Comparison of ENCODE assay signal across 1 cellular context in genomic region chr1:183945432-183946308, GRCh38.
TF ChIP-seq lines count a peak whose summit lies in the region.

No MANE protein-coding gene starts in this region.

TF ChIP-seq in K562, 482 proteins besides CTCF, POLR2A, EP300 and RAD21 (continued from another document and continues in another):
- TF ChIP-seq ZNF280A (IDR thresholded peaks at IDR 0.05; ENCODE audit: low read depth, partially characterized antibody) (no peak), TBP (optimal IDR thresholded peaks at IDR 0.05; ENCODE audit: low read depth, low read length) (no peak), ZNF165 (CRISPR knock-in tag; IDR thresholded peaks at IDR 0.05; ENCODE audit: borderline replicate concordance) (no peak), ZNF124 (CRISPR knock-in tag; IDR thresholded peaks at IDR 0.05) (no peak), ZNF639 (CRISPR knock-in tag; conservative IDR thresholded peaks at IDR 0.05 in 1 of 2, IDR thresholded peaks at IDR 0.05 in 1 of 2) (no peak), ZNF609 (CRISPR knock-in tag; IDR thresholded peaks at IDR 0.05; ENCODE audit: borderline replicate concordance) (no peak), SMAD2 (IDR thresholded peaks at IDR 0.05; ENCODE audit: low read depth, low read length) (no peak), KLF6 (CRISPR knock-in tag; IDR thresholded peaks at IDR 0.05; ENCODE audit: borderline replicate concordance) (no peak), GTF2B (IDR thresholded peaks at IDR 0.05; ENCODE audit: extremely low read depth, insufficient read length) (no peak), CHAMP1 (IDR thresholded peaks at IDR 0.05) (no peak), MEIS2 (IDR thresholded peaks at IDR 0.05; ENCODE audit: partially characterized antibody) (peak; percentile 51), TFAP4 (CRISPR knock-in tag; IDR thresholded peaks at IDR 0.05; ENCODE audit: borderline replicate concordance) (peak; percentile 39; the same call in 1 of the 2 replicates), HOMEZ (CRISPR knock-in tag; IDR thresholded peaks at IDR 0.05) (no peak), XRCC5 (IDR thresholded peaks at IDR 0.05; ENCODE audit: low read depth, low read length) (no peak), EWSR1 (IDR thresholded peaks at IDR 0.05; ENCODE audit: borderline replicate concordance, low read depth, partially characterized antibody) (no peak), THRAP3 (IDR thresholded peaks at IDR 0.05; ENCODE audit: borderline replicate concordance) (no peak), DACH1 (IDR thresholded peaks at IDR 0.05; ENCODE audit: partially characterized antibody) (peak; percentile 68), RREB1 (CRISPR knock-in tag; IDR thresholded peaks at IDR 0.05) (no peak), MYC (IDR thresholded peaks at IDR 0.05; ENCODE audit: low read depth, low read length) (no peak), MYC (CRISPR knock-in tag; IDR thresholded peaks at IDR 0.05; ENCODE audit: borderline replicate concordance, low read depth) (no peak), NCOA6 (IDR thresholded peaks at IDR 0.05) (no peak), ARID1B (IDR thresholded peaks at IDR 0.05) (no peak), HBP1 (CRISPR knock-in tag; IDR thresholded peaks at IDR 0.05) (no peak), ZNF175 (CRISPR knock-in tag; IDR thresholded peaks at IDR 0.05; ENCODE audit: low read depth) (no peak), ZKSCAN1 (IDR thresholded peaks at IDR 0.05; ENCODE audit: low read depth, low read length) (no peak), HDAC3 (IDR thresholded peaks at IDR 0.05; ENCODE audit: borderline replicate concordance, partially characterized antibody) (no peak), GTF2A2 (tag; IDR thresholded peaks at IDR 0.05) (no peak), BRD4 (IDR thresholded peaks at IDR 0.05) (no peak), BHLHE40 (IDR thresholded peaks at IDR 0.05; ENCODE audit: low read length) (no peak), CEBPB (tag; IDR thresholded peaks at IDR 0.05) (no peak), ZNF444 (CRISPR knock-in tag; IDR thresholded peaks at IDR 0.05) (no peak), ZNF282 (CRISPR knock-in tag; IDR thresholded peaks at IDR 0.05) (no peak), ZKSCAN3 (CRISPR knock-in tag; IDR thresholded peaks at IDR 0.05) (no peak), SMARCA5 (IDR thresholded peaks at IDR 0.05) (no peak), HNRNPH1 (optimal IDR thresholded peaks at IDR 0.05; ENCODE audit: low read depth, low read length) (no peak), STAG1 (CRISPR knock-in tag; IDR thresholded peaks at IDR 0.05; ENCODE audit: borderline replicate concordance) (no peak), ZNF408 (CRISPR knock-in tag; IDR thresholded peaks at IDR 0.05; ENCODE audit: low read depth) (no peak), PURB (CRISPR knock-in tag; IDR thresholded peaks at IDR 0.05; ENCODE audit: low read depth) (no peak)
